In the genomic region with DNA sequence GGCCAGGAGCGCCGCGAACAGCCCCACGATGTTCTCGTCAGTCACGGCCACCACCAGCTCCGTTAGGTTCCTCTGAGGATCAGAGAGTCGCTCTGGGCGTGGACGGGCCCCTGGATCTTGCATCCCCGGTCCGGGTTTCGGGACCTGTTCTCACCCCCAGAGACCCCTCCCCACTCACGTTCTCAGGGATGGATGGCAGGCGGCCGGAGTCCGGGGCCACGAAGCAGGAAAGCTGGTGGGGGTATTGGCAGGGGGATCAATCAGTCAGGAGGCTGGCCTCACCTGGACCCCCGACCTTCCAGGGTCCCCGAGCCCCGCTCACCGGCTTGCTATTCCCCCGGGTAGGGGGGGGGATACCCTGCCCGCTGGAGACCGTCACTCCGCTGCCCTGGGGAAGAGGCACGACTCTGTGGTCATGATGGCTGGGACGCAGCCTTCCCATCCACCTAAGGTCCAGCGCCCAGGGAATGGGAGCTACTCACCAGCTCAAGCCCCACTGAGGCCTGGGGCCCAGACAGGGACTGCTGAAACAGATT, we compare ENCODE assay signal across 15 cellular contexts. TPM values are rescaled to one million over a fixed set of nuclear protein-coding genes. Genes with fewer than 3 reads are reported as not detected.
DNase-seq lines count a peak whose midpoint lies in the region; ATAC-seq and TF ChIP-seq lines count a peak whose summit lies in the region.
"Had no signal": no experiment of that assay in that cellular context is flagged by ENCODE, and none has a peak within 500 bp of the region (broad histone marks: within the 10 kb centered on the region; RNA-seq: fewer than 3 reads in every experiment).

No MANE protein-coding gene starts in this region.

- H2AFZ ChIP-seq in neuron (ENCODE audit: low read depth, low read length), result peak overlapping the region; percentile 78

- no peak overlapping the region for H3K4me3 ChIP-seq in CD4-positive, alpha-beta memory T cell (ENCODE audit: low read length in 2 of 2)
- peak overlapping the region; percentile 14 for H3K4me3 ChIP-seq in astrocyte of the cerebellum (ENCODE audit: low read depth, low read length)
- peak overlapping the region; percentile 77 for H3K4me3 ChIP-seq in iPS-15b (ENCODE audit: low read depth, low read length)
- no peak overlapping the region for H3K4me3 ChIP-seq in neuron (ENCODE audit: low read length)
- H3K4me3 ChIP-seq: lung had no signal

- peak overlapping the region; percentile 7 for H3K27ac ChIP-seq in CD4-positive, alpha-beta memory T cell (ENCODE audit: low read depth, low read length)
- H3K27ac ChIP-seq: vagina had no signal

- peak overlapping the region in 1 of 7 donors; percentile 53 for H3K27ac Mint-ChIP-seq in CD4-positive, alpha-beta memory T cell
- no peak overlapping the region for H3K27ac Mint-ChIP-seq in activated T-helper 17 cell treated with anti-CD3 and anti-CD28 coated beads, Interleukin-2, amount 50 U/mL, for 72 hours
- H3K27ac Mint-ChIP-seq: activated naive CD8-positive, alpha-beta T cell treated with anti-CD3 and anti-CD28 coated beads for 36 hours had no signal

- H3K9me3 ChIP-seq in CD4-positive, alpha-beta memory T cell (ENCODE audit: control insufficient read depth in 1 of 2, low read length in 2 of 2), result no peaks in the 10 kb centered on the region
- no peaks in the 10 kb centered on the region for H3K9me3 ChIP-seq in iPS-15b (ENCODE audit: control insufficient read depth, insufficient read depth, low read length)
- peaks cover 4% of the 10 kb centered on the region for H3K9me3 ChIP-seq in neuron (ENCODE audit: low read length)
- H3K9me3 ChIP-seq: vagina had no signal

- no peak overlapping the region for H3K9ac ChIP-seq in iPS-15b (ENCODE audit: low read depth, low read length)

- H3K4me1 ChIP-seq in CD4-positive, alpha-beta memory T cell (ENCODE audit: insufficient read depth, low read length), result peaks cover 33% of the 10 kb centered on the region
- peaks cover 3% of the 10 kb centered on the region for H3K4me1 ChIP-seq in iPS-15b (ENCODE audit: control insufficient read depth, insufficient read depth, low read length)
- H3K4me1 ChIP-seq in neuron (ENCODE audit: insufficient read depth, low read length), result no peaks in the 10 kb centered on the region

- POLR2A ChIA-PET in CD4-positive, alpha-beta memory T cell (lab: Charles Lee; ENCODE audit: partially characterized antibody), result no interaction called here

- peaks cover 15 to 33% (median 23%) of the 10 kb centered on the region in 4 donors for H3K4me1 Mint-ChIP-seq in CD4-positive, alpha-beta memory T cell
- H3K4me1 Mint-ChIP-seq in activated T-helper 17 cell treated with anti-CD3 and anti-CD28 coated beads, Interleukin-2, amount 50 U/mL, for 72 hours, result peaks cover 13% of the 10 kb centered on the region

- in situ Hi-C loops in astrocyte of the cerebellum (cut with HindIII; ENCODE audit: low sequenced_read_pairs), result no loop called here

- no peak overlapping the region for H3K4me3 Mint-ChIP-seq in CD4-positive, alpha-beta memory T cell
- H3K4me3 Mint-ChIP-seq in activated T-helper 17 cell treated with anti-CD3 and anti-CD28 coated beads, Interleukin-2, amount 50 U/mL, for 72 hours, result no peak overlapping the region
- H3K4me3 Mint-ChIP-seq: activated naive CD8-positive, alpha-beta T cell treated with anti-CD3 and anti-CD28 coated beads for 36 hours had no signal

- H3K36me3 ChIP-seq in CD4-positive, alpha-beta memory T cell (ENCODE audit: insufficient read depth, low read length), result peaks cover 33% of the 10 kb centered on the region
- H3K36me3 ChIP-seq in iPS-15b (ENCODE audit: control insufficient read depth, insufficient read depth, low read length) (no peaks in the 10 kb centered on the region), neuron (ENCODE audit: insufficient read depth, low read length) (no peaks in the 10 kb centered on the region)
- H3K36me3 ChIP-seq: vagina had no signal

- no peak for ATAC-seq in activated T-helper 17 cell treated with anti-CD3 and anti-CD28 coated beads, Interleukin-2, amount 50 U/mL, for 72 hours (replicated peaks)
- no peak for ATAC-seq in GM19455 (IDR thresholded peaks at IDR 0.05; ENCODE audit: unreplicated experiment)
- no peak for ATAC-seq in HG02798 (IDR thresholded peaks at IDR 0.05; ENCODE audit: poor library complexity, unreplicated experiment)

- intact Hi-C loops in CD4-positive, alpha-beta memory T cell (cut with micrococcal nuclease), result no loop called here

- H3K36me3 Mint-ChIP-seq in CD4-positive, alpha-beta memory T cell, result peaks cover 14 to 25% of the 10 kb centered on the region in 2 donors
- peaks cover 39% of the 10 kb centered on the region for H3K36me3 Mint-ChIP-seq in activated T-helper 17 cell treated with anti-CD3 and anti-CD28 coated beads, Interleukin-2, amount 50 U/mL, for 72 hours (ENCODE audit: low read depth)

- no peak for TF ChIP-seq CTCF in astrocyte of the cerebellum (IDR thresholded peaks at IDR 0.05; ENCODE audit: low read depth, low read length, missing control alignments)

- no peaks in the 10 kb centered on the region for H3K27me3 ChIP-seq in CD4-positive, alpha-beta memory T cell (ENCODE audit: insufficient read depth, low read length)
- peaks cover 11% of the 10 kb centered on the region for H3K27me3 ChIP-seq in iPS-15b (ENCODE audit: control insufficient read depth, insufficient read depth, low read length)
- H3K27me3 ChIP-seq in neuron (ENCODE audit: insufficient read depth, low read length), result peaks cover 26% of the 10 kb centered on the region

- CTCF ChIA-PET in CD4-positive, alpha-beta memory T cell (lab: Charles Lee; ENCODE audit: partially characterized antibody), result no interaction called here

- H3K9me3 Mint-ChIP-seq in CD4-positive, alpha-beta memory T cell, result no peaks in the 10 kb centered on the region
- no peaks in the 10 kb centered on the region for H3K9me3 Mint-ChIP-seq in activated T-helper 17 cell treated with anti-CD3 and anti-CD28 coated beads, Interleukin-2, amount 50 U/mL, for 72 hours
- H3K9me3 Mint-ChIP-seq: activated naive CD8-positive, alpha-beta T cell treated with anti-CD3 and anti-CD28 coated beads for 36 hours had no signal

- no peak for DNase-seq in CD4-positive, alpha-beta memory T cell
- DNase-seq in astrocyte of the cerebellum (ENCODE audit: low read depth) (no peak), NCI-H82 (lab: John Stamatoyannopoulos, UW) (no peak)
- DNase-seq: activated T-cell treated with anti-CD3 and anti-CD28 coated beads for 4 hours, NCI-H1092 treated with DMSO at 0.1 percent for 48 hours had no signal

- H3K27me3 Mint-ChIP-seq in CD4-positive, alpha-beta memory T cell, result no peaks in the 10 kb centered on the region
- H3K27me3 Mint-ChIP-seq in activated T-helper 17 cell treated with anti-CD3 and anti-CD28 coated beads, Interleukin-2, amount 50 U/mL, for 72 hours, result no peaks in the 10 kb centered on the region
- H3K27me3 Mint-ChIP-seq: activated naive CD8-positive, alpha-beta T cell treated with anti-CD3 and anti-CD28 coated beads for 36 hours had no signal

RNA-seq across cellular contexts. Expression of gene DENND1C, which starts 4.6 kb away (rescaled TPM):
- 100 to 1,000 TPM; 105 to 113 TPM for total RNA-seq in CD4-positive, alpha-beta memory T cell
- polyA plus RNA-seq in CD4-positive, alpha-beta memory T cell, result 10 to 100 TPM; 39.6 to 77.8 TPM
- 10 to 100 TPM; 64.3 to 73.2 TPM for total RNA-seq in activated T-helper 17 cell treated with anti-CD3 and anti-CD28 coated beads, Interleukin-2, amount 50 U/mL, for 72 hours

RNA-seq across cellular contexts. Expression of gene CRB3, which starts 12.9 kb away (rescaled TPM):
- 1 to 10 TPM; 4.2 to 5.1 TPM for total RNA-seq in CD4-positive, alpha-beta memory T cell
- 10 to 100 TPM in 1 of 2 donors, 1 to 10 TPM in 1; 4.3 to 10.3 TPM for polyA plus RNA-seq in CD4-positive, alpha-beta memory T cell
- 1 to 10 TPM in 1 of 2 donors, not detected in 1; 2.2 TPM for total RNA-seq in activated T-helper 17 cell treated with anti-CD3 and anti-CD28 coated beads, Interleukin-2, amount 50 U/mL, for 72 hours
- total RNA-seq: posterior vena cava had no signal

RNA-seq across cellular contexts. Expression of gene SLC25A23, which starts 17.4 kb away (rescaled TPM):
- total RNA-seq in CD4-positive, alpha-beta memory T cell, result 10 to 100 TPM; 24.9 to 25.5 TPM
- 10 to 100 TPM in 1 of 2 donors, 1 to 10 TPM in 1; 8.2 to 24.3 TPM for polyA plus RNA-seq in CD4-positive, alpha-beta memory T cell
- total RNA-seq in activated T-helper 17 cell treated with anti-CD3 and anti-CD28 coated beads, Interleukin-2, amount 50 U/mL, for 72 hours, result 1 to 10 TPM; 7.8 to 7.9 TPM

RNA-seq across cellular contexts. Expression of gene TUBB4A, which starts 25.1 kb away (rescaled TPM):
- 1 to 10 TPM; 3.9 to 4.7 TPM for total RNA-seq in CD4-positive, alpha-beta memory T cell
- polyA plus RNA-seq in CD4-positive, alpha-beta memory T cell, result 1 to 10 TPM; 1.5 to 1.9 TPM
- 1 to 10 TPM; 2.6 to 2.7 TPM for total RNA-seq in activated T-helper 17 cell treated with anti-CD3 and anti-CD28 coated beads, Interleukin-2, amount 50 U/mL, for 72 hours

RNA-seq across cellular contexts. Expression of gene SLC25A41, which starts 43.4 kb away (rescaled TPM):
- total RNA-seq in CD4-positive, alpha-beta memory T cell, result not detected
- not detected for polyA plus RNA-seq in CD4-positive, alpha-beta memory T cell
- total RNA-seq in activated T-helper 17 cell treated with anti-CD3 and anti-CD28 coated beads, Interleukin-2, amount 50 U/mL, for 72 hours, result not detected
- total RNA-seq: OCI-LY7, vagina had no signal

Comparison
In these comparisons a context has a peak if more than half of its experiments do, and no peak if none do; other contexts are left out.
1. H3K4me3 ChIP-seq: peak in astrocyte of the cerebellum (single experiment) and iPS-15b (single experiment); none in CD4-positive, alpha-beta memory T cell (0 of 2) and neuron (single experiment).